Comparison of ENCODE assay signal across 24 cellular contexts in genomic region chr10:5288359-5288758, GRCh38.
"Had no signal": no experiment of that assay in that cellular context is flagged by ENCODE, and none has a peak within 500 bp of the region (broad histone marks: within the 10 kb centered on the region; RNA-seq: fewer than 3 reads in every experiment).

No MANE protein-coding gene starts in this region.

- H3K4me1 Mint-ChIP-seq: mesothelial cell of epicardium; stimulated activated memory B cell treated with anti-CD40 and anti-IgM and Interleukin-4, amounts not matched to agents 10 μg/mL and 1 μg/mL and 100 μg/mL, for 72 hours had no signal

- H3K27me3 Mint-ChIP-seq: progenitor cell of endocrine pancreas; stimulated activated naive CD8-positive, alpha-beta T cell treated with anti-CD3 and anti-CD28 coated beads, Interleukin-15, amount 100 ng/mL, for 72 hours had no signal

- H3K36me3 Mint-ChIP-seq: mesothelial cell of epicardium; naive B cell; stimulated activated memory B cell treated with anti-CD40 and anti-IgM and Interleukin-4, amounts not matched to agents 10 μg/mL and 1 μg/mL and 100 μg/mL, for 72 hours; type B pancreatic cell had no signal

- H3K4me3 Mint-ChIP-seq: mesothelial cell of epicardium; naive B cell; nephron progenitor cell; stimulated activated memory B cell treated with anti-CD40 and anti-IgM and Interleukin-4, amounts not matched to agents 10 μg/mL and 1 μg/mL and 100 μg/mL, for 72 hours; stimulated activated naive CD8-positive, alpha-beta T cell treated with anti-CD3 and anti-CD28 coated beads, Interleukin-15, amount 100 ng/mL, for 72 hours; type B pancreatic cell had no signal

- H3K36me3 ChIP-seq: left ventricle myocardium inferior, ovary, right atrium auricular region, right lobe of liver, tibial nerve, uterus had no signal

- DNase-seq: hypothalamus; islet precursor cell; left ventricle myocardium inferior; mesendoderm; naive B cell; nephron progenitor cell; ovary; right lobe of liver; stimulated activated CD4-positive, alpha-beta T cell treated with anti-CD3 and anti-CD28 coated beads, Interleukin-1b, Interleukin-23, amount 100 ng/mL, for 48 hours; stimulated activated CD4-positive, alpha-beta T cell treated with anti-CD3 and anti-CD28 coated beads, Interleukin-2, amount 100 ng/mL, for 48 hours; stimulated activated CD4-positive, alpha-beta T cell treated with anti-CD3 and anti-CD28 coated beads, Interleukin-4, amount 100 ng/mL, for 4 hours; stimulated activated CD8-positive, alpha-beta memory T cell treated with anti-CD3 and anti-CD28 coated beads, Interleukin-4, amount 100 ng/mL, for 48 hours; stimulated activated naive CD4-positive, alpha-beta T cell treated with Interleukin-2 at 50 U/mL for 16 hours; stimulated activated naive CD8-positive, alpha-beta T cell treated with anti-CD3 and anti-CD28 coated beads, Interleukin-15, amount 100 ng/mL, for 72 hours; substantia nigra; uterus had no signal

- H3K27ac Mint-ChIP-seq: mesothelial cell of epicardium; nephron progenitor cell; progenitor cell of endocrine pancreas; stimulated activated memory B cell treated with anti-CD40 and anti-IgM and Interleukin-4, amounts not matched to agents 10 μg/mL and 1 μg/mL and 100 μg/mL, for 72 hours; stimulated activated naive CD8-positive, alpha-beta T cell treated with anti-CD3 and anti-CD28 coated beads, Interleukin-15, amount 100 ng/mL, for 72 hours; type B pancreatic cell had no signal

- H3K9me3 ChIP-seq: ovary, right atrium auricular region, right lobe of liver, tibial nerve, uterus had no signal

- H3K4me3 ChIP-seq: left ventricle myocardium inferior, lung, ovary, right atrium auricular region, right lobe of liver, smooth muscle cell, tibial nerve, uterus had no signal

- H3K27ac ChIP-seq: left ventricle myocardium inferior, ovary, right atrium auricular region, right lobe of liver, tibial nerve, uterus had no signal

- ATAC-seq: right lobe of liver; stimulated activated memory B cell treated with anti-CD40 and anti-IgM and Interleukin-4, amounts not matched to agents 10 μg/mL and 1 μg/mL and 100 μg/mL, for 72 hours; stimulated activated naive CD8-positive, alpha-beta T cell treated with anti-CD3 and anti-CD28 coated beads, Interleukin-15, amount 100 ng/mL, for 72 hours had no signal

- H3K4me1 ChIP-seq: uterus had no signal

- H3K27me3 ChIP-seq: ovary, right atrium auricular region, right lobe of liver, tibial nerve, uterus had no signal

- H3K4me2 ChIP-seq: smooth muscle cell had no signal
